15 cellular contexts compared by ENCODE assay signal in genomic region chr4:159273126-159273438, GRCh38.
DNase-seq lines count a peak whose midpoint lies in the region; ATAC-seq, FAIRE-seq and TF ChIP-seq lines count a peak whose summit lies in the region.
"Had no signal": no experiment of that assay in that cellular context is flagged by ENCODE, and none has a peak within 500 bp of the region (broad histone marks: within the 10 kb centered on the region; RNA-seq: fewer than 3 reads in every experiment).

No MANE protein-coding gene starts in this region.

- no peak for TF ChIP-seq RAD21 in HepG2 (CRISPR knock-in tag; IDR thresholded peaks at IDR 0.05)

- peak overlapping the region in 1 of 2 donors; percentile 11 for H3K27ac ChIP-seq in right atrium auricular region
- peak overlapping the region; percentile 7 for H3K27ac ChIP-seq in HepG2 (ENCODE audit: extremely low read length, insufficient read depth, low read length)
- H3K27ac ChIP-seq: neural progenitor cell had no signal

- TF ChIP-seq POLR2A in HepG2 (IDR thresholded peaks at IDR 0.05; ENCODE audit: insufficient read depth in 1 of 2, low read depth in 2 of 2, low read length in 2 of 2) = no peak

- TF ChIP-seq CTCF in right atrium auricular region (IDR thresholded peaks at IDR 0.05) (no peak), chondrocyte (IDR thresholded peaks at IDR 0.05) (no peak), HepG2 (CRISPR knock-in tag; IDR thresholded peaks at IDR 0.05) (no peak)

- H3K4me3 ChIP-seq in right atrium auricular region (no peak overlapping the region), HepG2 (replicated peaks in 1 of 3; ENCODE audit: insufficient read depth in 1 of 3, low read depth in 2 of 3, low read length in 3 of 3) (no peak overlapping the region), H7 (ENCODE audit: insufficient read depth, low read depth, low read length) (no peak overlapping the region)
- H3K4me3 ChIP-seq: neural progenitor cell, PC-9 had no signal

- CTCF ChIA-PET in HepG2 (lab: Yijun Ruan, JAX; ENCODE audit: low intra/inter-chr PET ratio, low total read pairs) = no interaction called here

- H3K27me3 ChIP-seq in right atrium auricular region (no peaks in the 10 kb centered on the region), HepG2 (ENCODE audit: control insufficient read depth in 1 of 2, insufficient read depth in 2 of 2, low read length in 2 of 2) (no peaks in the 10 kb centered on the region), H7 (ENCODE audit: control insufficient read depth, insufficient read depth, low read length) (no peaks in the 10 kb centered on the region)
- H3K27me3 ChIP-seq: neural progenitor cell had no signal

- no peaks in the 10 kb centered on the region for H3K27me3 Mint-ChIP-seq in chondrocyte (ENCODE audit: low read depth)

- no peaks in the 10 kb centered on the region for H3K79me2 ChIP-seq in HepG2 (ENCODE audit: insufficient read depth, low read length)

- no peak for DNase-seq in Right ventricle myocardium superior
- DNase-seq in right atrium auricular region (ENCODE audit: low spot score) = no peak
- no peak for DNase-seq in chondrocyte (ENCODE audit: low spot score)
- peak; percentile 67 for DNase-seq in HepG2 (ENCODE audit: low spot score)
- DNase-seq in KG1 (lab: John Stamatoyannopoulos, UW) = no peak
- DNase-seq in H7 = no peak
- DNase-seq: amniotic stem cell; islet precursor cell; NCI-H187; PC-9; stimulated activated CD4-positive, alpha-beta T cell treated with anti-CD3 and anti-CD28 coated beads, Interleukin-2, amount 100 ng/mL, for 24 hours had no signal

- no peak overlapping the region for H2AFZ ChIP-seq in HepG2 (ENCODE audit: low read length)
- H2AFZ ChIP-seq: neural progenitor cell, PC-9 had no signal

- H3K4me3 Mint-ChIP-seq in chondrocyte (ENCODE audit: unreplicated experiment) = no peak overlapping the region
- H3K4me3 Mint-ChIP-seq: neural progenitor cell had no signal

- intact Hi-C loops in Right ventricle myocardium superior (cut with DNase I) (no loop called here), HepG2 (cut with micrococcal nuclease; ENCODE audit: unreplicated experiment) (no loop called here)

- BruUV-seq in HepG2 (replicated peaks; lab: Mats Ljungman, UMichigan) = no TSS peak

- H4K20me1 ChIP-seq in HepG2 (ENCODE audit: insufficient read depth, low read length) = no peaks in the 10 kb centered on the region

- peaks cover 4% of the 10 kb centered on the region for H3K36me3 Mint-ChIP-seq in chondrocyte (ENCODE audit: low read depth)

- peak overlapping the region; percentile 46 for H3K27ac Mint-ChIP-seq in chondrocyte (ENCODE audit: unreplicated experiment)
- H3K27ac Mint-ChIP-seq: neural progenitor cell had no signal

- peaks cover 49% of the 10 kb centered on the region for H3K4me1 Mint-ChIP-seq in chondrocyte (ENCODE audit: low read depth)

- TF ChIP-seq EP300 in HepG2 (IDR thresholded peaks at IDR 0.05; ENCODE audit: low read depth in 2 of 2, low read length in 2 of 2) = peak in 1 of 2 experiments; percentile 10; a peak in 1 of 4 replicates
- TF ChIP-seq EP300 in HepG2 (CRISPR knock-in tag; IDR thresholded peaks at IDR 0.05; ENCODE audit: borderline replicate concordance) = no peak

- ATAC-seq in Right ventricle myocardium superior (ENCODE audit: poor library complexity) = peak; percentile 58
- peak; percentile 48 for ATAC-seq in HepG2
- ATAC-seq in HG03460 (IDR thresholded peaks at IDR 0.05; ENCODE audit: unreplicated experiment) = no peak
- ATAC-seq in HG02571 (IDR thresholded peaks at IDR 0.05; ENCODE audit: unreplicated experiment) = no peak

- no peaks in the 10 kb centered on the region for H3K36me3 ChIP-seq in right atrium auricular region
- H3K36me3 ChIP-seq in HepG2 (replicated peaks in 1 of 2; ENCODE audit: control insufficient read depth in 1 of 2, insufficient read depth in 2 of 2, low read length in 2 of 2) = no peaks in the 10 kb centered on the region
- H3K36me3 ChIP-seq in H7 (replicated peaks; ENCODE audit: control insufficient read depth, insufficient read depth, low read length) = no peaks in the 10 kb centered on the region
- H3K36me3 ChIP-seq: neural progenitor cell had no signal

- H3K9ac ChIP-seq in HepG2 (ENCODE audit: insufficient read depth, low read depth, low read length) = no peak overlapping the region
- H3K9ac ChIP-seq: neural progenitor cell had no signal

- no peaks in the 10 kb centered on the region for H3K9me3 ChIP-seq in right atrium auricular region
- no peaks in the 10 kb centered on the region for H3K9me3 ChIP-seq in HepG2 (ENCODE audit: low read length)

- H3K9me3 Mint-ChIP-seq in chondrocyte (ENCODE audit: low read depth) = no peaks in the 10 kb centered on the region

- peaks cover 0 to 52% of the 10 kb centered on the region in 2 donors for H3K4me1 ChIP-seq in right atrium auricular region
- H3K4me1 ChIP-seq in HepG2 (ENCODE audit: insufficient read depth, low read length) = peaks cover 19% of the 10 kb centered on the region

- in situ Hi-C loops in HepG2 (cut with HindIII; ENCODE audit: extremely low pct_ligation_motif_present, low pct_unique_long_range_greater_than_20kb) = no loop called here

- FAIRE-seq in HepG2 (lab: Jason Lieb, UNC) = peak; percentile 51
- FAIRE-seq: TTC549 had no signal

- POLR2A ChIA-PET in HepG2 (lab: Yijun Ruan, JAX) = no interaction called here

- peak overlapping the region; percentile 18; the same call in 1 of the 2 replicates for H3K4me2 ChIP-seq in HepG2 (ENCODE audit: low read depth, low read length)
- H3K4me2 ChIP-seq: neural progenitor cell, PC-9 had no signal

TF ChIP-seq in HepG2, 621 proteins besides CTCF, POLR2A, EP300 and RAD21 (continues in another document):
- TF ChIP-seq ZNF280D (CRISPR knock-in tag; IDR thresholded peaks at IDR 0.05) (no peak), RBM39 (IDR thresholded peaks at IDR 0.05; ENCODE audit: low read depth, low read length, poor library complexity, severe bottlenecking) (no peak), MIER3 (CRISPR knock-in tag; IDR thresholded peaks at IDR 0.05; ENCODE audit: borderline replicate concordance) (no peak), SP5 (CRISPR knock-in tag; IDR thresholded peaks at IDR 0.05; ENCODE audit: borderline replicate concordance, low read depth) (no peak), ZBTB14 (CRISPR knock-in tag; IDR thresholded peaks at IDR 0.05) (no peak), ZBTB8A (CRISPR knock-in tag; IDR thresholded peaks at IDR 0.05; ENCODE audit: borderline replicate concordance, low read depth) (no peak)
- TF ChIP-seq, protein P1, sequence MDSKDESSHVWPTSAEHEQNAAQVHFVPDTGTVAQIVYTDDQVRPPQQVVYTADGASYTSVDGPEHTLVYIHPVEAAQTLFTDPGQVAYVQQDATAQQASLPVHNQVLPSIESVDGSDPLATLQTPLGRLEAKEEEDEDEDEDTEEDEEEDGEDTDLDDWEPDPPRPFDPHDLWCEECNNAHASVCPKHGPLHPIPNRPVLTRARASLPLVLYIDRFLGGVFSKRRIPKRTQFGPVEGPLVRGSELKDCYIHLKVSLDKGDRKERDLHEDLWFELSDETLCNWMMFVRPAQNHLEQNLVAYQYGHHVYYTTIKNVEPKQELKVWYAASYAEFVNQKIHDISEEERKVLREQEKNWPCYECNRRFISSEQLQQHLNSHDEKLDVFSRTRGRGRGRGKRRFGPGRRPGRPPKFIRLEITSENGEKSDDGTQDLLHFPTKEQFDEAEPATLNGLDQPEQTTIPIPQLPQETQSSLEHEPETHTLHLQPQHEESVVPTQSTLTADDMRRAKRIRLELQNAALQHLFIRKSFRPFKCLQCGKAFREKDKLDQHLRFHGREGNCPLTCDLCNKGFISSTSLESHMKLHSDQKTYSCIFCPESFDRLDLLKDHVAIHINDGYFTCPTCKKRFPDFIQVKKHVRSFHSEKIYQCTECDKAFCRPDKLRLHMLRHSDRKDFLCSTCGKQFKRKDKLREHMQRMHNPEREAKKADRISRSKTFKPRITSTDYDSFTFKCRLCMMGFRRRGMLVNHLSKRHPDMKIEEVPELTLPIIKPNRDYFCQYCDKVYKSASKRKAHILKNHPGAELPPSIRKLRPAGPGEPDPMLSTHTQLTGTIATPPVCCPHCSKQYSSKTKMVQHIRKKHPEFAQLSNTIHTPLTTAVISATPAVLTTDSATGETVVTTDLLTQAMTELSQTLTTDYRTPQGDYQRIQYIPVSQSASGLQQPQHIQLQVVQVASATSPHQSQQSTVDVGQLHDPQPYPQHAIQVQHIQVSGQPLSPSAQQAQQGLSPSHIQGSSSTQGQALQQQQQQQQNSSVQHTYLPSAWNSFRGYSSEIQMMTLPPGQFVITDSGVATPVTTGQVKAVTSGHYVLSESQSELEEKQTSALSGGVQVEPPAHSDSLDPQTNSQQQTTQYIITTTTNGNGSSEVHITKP (CRISPR knock-in tag; IDR thresholded peaks at IDR 0.05; ENCODE audit: low read depth) = no peak

Comparison
In these comparisons a context has a peak if more than half of its experiments do, and no peak if none do; other contexts are left out.
1. ATAC-seq: peak in Right ventricle myocardium superior (single experiment) and HepG2 (single experiment); none in HG03460 (single experiment) and HG02571 (single experiment).